Comparison of ENCODE assay signal across 20 cellular contexts in the genomic region with DNA sequence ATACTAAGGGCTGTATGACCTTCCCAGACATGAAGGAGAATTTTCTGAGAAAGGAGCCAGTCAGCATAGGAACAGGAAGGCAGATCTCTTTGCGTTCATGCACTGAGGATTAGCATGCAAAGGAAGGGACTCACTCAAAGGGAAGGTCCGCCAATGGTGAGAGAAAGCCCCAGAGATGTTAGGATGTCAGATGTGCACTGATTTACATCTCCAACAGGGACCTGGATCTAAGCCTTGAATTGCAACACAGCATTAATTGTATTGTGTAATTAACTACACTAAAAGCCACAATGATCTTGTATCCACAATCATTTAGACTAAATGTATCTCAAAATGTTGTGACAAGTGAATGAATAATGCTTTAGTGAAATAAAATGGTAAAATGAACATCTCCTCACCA. TPM values are rescaled to one million over a fixed set of nuclear protein-coding genes. Genes with fewer than 3 reads are reported as not detected.
DNase-seq lines count a peak whose midpoint lies in the region; ATAC-seq, FAIRE-seq and TF ChIP-seq lines count a peak whose summit lies in the region.
"Had no signal": no experiment of that assay in that cellular context is flagged by ENCODE, and none has a peak within 500 bp of the region (broad histone marks: within the 10 kb centered on the region; RNA-seq: fewer than 3 reads in every experiment).

No MANE protein-coding gene starts in this region.

- no peak overlapping the region for H2AFZ ChIP-seq in mammary epithelial cell (ENCODE audit: low read depth, low read length)
- no peak overlapping the region for H2AFZ ChIP-seq in keratinocyte (ENCODE audit: control insufficient read depth, low read length)
- H2AFZ ChIP-seq: GM23248 had no signal

- H3K4me1 ChIP-seq in breast epithelium = no peaks in the 10 kb centered on the region
- H3K4me1 ChIP-seq in mammary epithelial cell (ENCODE audit: insufficient read depth, low read length) = peaks cover 42% of the 10 kb centered on the region
- H3K4me1 ChIP-seq in keratinocyte (ENCODE audit: control insufficient read depth, extremely low read depth, insufficient read depth, low read length) = peaks cover 37% of the 10 kb centered on the region
- H3K4me1 ChIP-seq: Caco-2 had no signal

- ATAC-seq in GM21447 (IDR thresholded peaks at IDR 0.05; ENCODE audit: unreplicated experiment) (no peak), HG03565 (IDR thresholded peaks at IDR 0.05; ENCODE audit: unreplicated experiment) (no peak)
- ATAC-seq: CD8-positive, alpha-beta T cell; GM12878 had no signal

- peak overlapping the region; percentile 95 for H3K4me3 Mint-ChIP-seq in MCF 10A (ENCODE audit: unreplicated experiment)
- H3K4me3 Mint-ChIP-seq: CD14-positive monocyte; CD8-positive, alpha-beta T cell had no signal

- in situ Hi-C loops in mammary epithelial cell (cut with MboI; ENCODE audit: low sequenced_read_pairs in 2 of 2) = no loop called here

- intact Hi-C loops in MCF 10A (cut with micrococcal nuclease) (no loop called here), breast epithelium (cut with DNase I; ENCODE audit: low total_unique reads) (no loop called here), mammary epithelial cell (cut with micrococcal nuclease) (loop anchor here (5.0 kb wide), 1 partner anchor 464 kb away; no protein-coding TSS in a partner anchor)

- dilution Hi-C loops in mammary epithelial cell (cut with HindIII; ENCODE audit: low sequenced_read_pairs) (no loop called here), keratinocyte (cut with MboI; ENCODE audit: extremely low pct_ligation_motif_present, low sequenced_read_pairs) (no loop called here)

- TF ChIP-seq CTCF in MCF 10A (IDR thresholded peaks at IDR 0.05; ENCODE audit: unreplicated experiment) (no peak), breast epithelium (IDR thresholded peaks at IDR 0.05) (no peak), mammary epithelial cell (conservative IDR thresholded peaks at IDR 0.05 in 1 of 2, IDR thresholded peaks at IDR 0.05 in 1 of 2; ENCODE audit: extremely low read depth in 1 of 2, insufficient read depth in 1 of 2, low read depth in 1 of 2, low read length in 2 of 2) (no peak), keratinocyte (optimal IDR thresholded peaks at IDR 0.05 in 1 of 3, IDR thresholded peaks at IDR 0.05 in 1 of 3, conservative IDR thresholded peaks at IDR 0.05 in 1 of 3; ENCODE audit: extremely low read depth in 1 of 3, insufficient read depth in 2 of 3, low read length in 3 of 3) (no peak)

- DNase-seq in MCF 10A (ENCODE audit: unreplicated experiment) (peak; percentile 40), breast epithelium (ENCODE audit: low spot score in 2 of 2) (no peak), mammary epithelial cell (no peak), keratinocyte (ENCODE audit: low read depth, low spot score) (no peak), NCI-H2171 treated with DMSO at 0.1 percent for 48 hours (lab: John Stamatoyannopoulos, UW) (no peak)
- DNase-seq: Caco-2; CD8-positive, alpha-beta T cell; DMS 273 treated with DMSO at 0.1 percent for 48 hours; DMS79; GM23248; H7 had no signal

- no peak overlapping the region for H3K27ac Mint-ChIP-seq in MCF 10A (ENCODE audit: low read depth, unreplicated experiment)
- H3K27ac Mint-ChIP-seq: CD14-positive monocyte; CD8-positive, alpha-beta T cell had no signal

- H3K27me3 ChIP-seq in breast epithelium (no peaks in the 10 kb centered on the region), mammary epithelial cell (ENCODE audit: insufficient read depth, low read length) (no peaks in the 10 kb centered on the region), keratinocyte (ENCODE audit: control insufficient read depth, extremely low read depth, insufficient read depth, low read length) (no peaks in the 10 kb centered on the region)

- no peaks in the 10 kb centered on the region for H3K36me3 ChIP-seq in breast epithelium
- peaks cover 41% of the 10 kb centered on the region for H3K36me3 ChIP-seq in mammary epithelial cell (ENCODE audit: insufficient read depth, low read length)
- peaks cover 27 to 72% of the 10 kb centered on the region in 2 experiments for H3K36me3 ChIP-seq in keratinocyte (ENCODE audit: control insufficient read depth in 2 of 2, extremely low read depth in 1 of 2, insufficient read depth in 2 of 2, low read length in 2 of 2)

- FAIRE-seq in keratinocyte (lab: Jason Lieb, UNC) = peak; percentile 59
- FAIRE-seq: GM12878, GM18507, HTR-8/SVneo had no signal

- H3K9ac ChIP-seq in mammary epithelial cell (ENCODE audit: insufficient read depth, low read length) (peak overlapping the region; percentile 100), keratinocyte (ENCODE audit: control insufficient read depth, extremely low read depth, insufficient read depth, low read length) (peak overlapping the region; percentile 100)
- H3K9ac ChIP-seq: GM23248 had no signal

- H3K27ac ChIP-seq in breast epithelium = no peak overlapping the region
- H3K27ac ChIP-seq in mammary epithelial cell (ENCODE audit: insufficient read depth, low read depth, low read length) = peak overlapping the region; percentile 100
- H3K27ac ChIP-seq in keratinocyte (ENCODE audit: control insufficient read depth, insufficient read depth, low read length) = peak overlapping the region; percentile 100
- H3K27ac ChIP-seq: 22Rv1, GM23248 had no signal

- POLR2A ChIA-PET in MCF 10A (lab: Yijun Ruan, JAX) = interaction anchor here (0.9 to 14.1 kb wide), 11 partner anchors 8 to 116 kb away, joined by 3 to 863 read pairs (median 23); a partner anchor contains a TSS

- no TSS peak for BruUV-seq in MCF 10A (replicated peaks; lab: Mats Ljungman, UMichigan)
- BruUV-seq in mammary epithelial cell (replicated peaks; lab: Mats Ljungman, UMichigan) = no TSS peak

- no peaks in the 10 kb centered on the region for H3K27me3 Mint-ChIP-seq in MCF 10A (ENCODE audit: insufficient read depth, unreplicated experiment)

- H3K9me1 ChIP-seq in keratinocyte (ENCODE audit: control insufficient read depth, extremely low read depth, insufficient read depth, low read length) = peaks cover 2% of the 10 kb centered on the region

- H3K4me3 ChIP-seq in breast epithelium (peak overlapping the region in 1 of 3 donors; percentile 25), mammary epithelial cell (replicated peaks in 1 of 3; ENCODE audit: insufficient read depth in 1 of 3, low read depth in 2 of 3, low read length in 3 of 3) (peak overlapping the region; percentile 82 to 98 (median 94)), keratinocyte (ENCODE audit: control insufficient read depth in 2 of 3, extremely low read depth in 1 of 3, insufficient read depth in 2 of 3, low read depth in 1 of 3, low read length in 3 of 3) (peak overlapping the region; percentile 79 to 98 (median 96))
- H3K4me3 ChIP-seq: GM12878, GM23248 had no signal

- peaks cover 72% of the 10 kb centered on the region for H3K36me3 Mint-ChIP-seq in MCF 10A (ENCODE audit: insufficient read depth, unreplicated experiment)
- H3K36me3 Mint-ChIP-seq: CD14-positive monocyte; CD8-positive, alpha-beta T cell had no signal

- TF ChIP-seq POLR2A in breast epithelium (IDR thresholded peaks at IDR 0.05) = no peak

- H3K4me1 Mint-ChIP-seq in MCF 10A (ENCODE audit: insufficient read depth, unreplicated experiment) = peaks cover 34% of the 10 kb centered on the region

- H4K20me1 ChIP-seq in mammary epithelial cell (ENCODE audit: insufficient read depth, low read length) (peaks cover 23% of the 10 kb centered on the region), keratinocyte (ENCODE audit: control insufficient read depth, extremely low read depth, insufficient read depth, low read length) (peaks cover 51% of the 10 kb centered on the region)

- WGBS in mammary epithelial cell (ENCODE audit: low coverage, missing lambda C conversion rate) = 80% methylated on average over 2 of the region's 2 CpGs

- H3K79me2 ChIP-seq in mammary epithelial cell (ENCODE audit: insufficient read depth, low read length) (peaks cover 93% of the 10 kb centered on the region), keratinocyte (ENCODE audit: control insufficient read depth, insufficient read depth, low read length) (peaks cover 91% of the 10 kb centered on the region)

- no peaks in the 10 kb centered on the region for H3K9me3 ChIP-seq in breast epithelium
- H3K9me3 ChIP-seq in mammary epithelial cell (replicated peaks; ENCODE audit: insufficient read depth, low read length) = no peaks in the 10 kb centered on the region
- H3K9me3 ChIP-seq in keratinocyte (ENCODE audit: control insufficient read depth, low read depth, low read length) = no peaks in the 10 kb centered on the region
- H3K9me3 ChIP-seq: Caco-2 had no signal

- H3K9me3 Mint-ChIP-seq in MCF 10A (ENCODE audit: unreplicated experiment) = no peaks in the 10 kb centered on the region
- H3K9me3 Mint-ChIP-seq: CD8-positive, alpha-beta T cell had no signal

- CTCF ChIA-PET in MCF 10A (lab: Yijun Ruan, JAX) = interaction anchor here (1.0 kb wide), 1 partner anchor 261 kb away, joined by 3 read pairs; no protein-coding TSS in a partner anchor
- CTCF ChIA-PET in mammary epithelial cell (lab: Charles Lee; ENCODE audit: low non-redundant PET) = no interaction called here

- H3K4me2 ChIP-seq in mammary epithelial cell (ENCODE audit: insufficient read depth, low read depth, low read length) = peak overlapping the region; percentile 67
- H3K4me2 ChIP-seq in keratinocyte (ENCODE audit: control insufficient read depth, extremely low read depth, insufficient read depth, low read depth, low read length) = peak overlapping the region; percentile 79

RNA-seq across cellular contexts. Expression of a gene that starts 4.1 kb away (rescaled TPM):
- 254 and 330 TPM in 2 replicates for total RNA-seq in MCF 10A (2022)
- 10 to 100 TPM in 2 of 3 donors, not detected in 1; 12.6 to 17.4 TPM for total RNA-seq in breast epithelium
- total RNA-seq in mammary epithelial cell = 100 to 1,000 TPM; 428 to 490 TPM
- polyA plus RNA-seq in mammary epithelial cell = 525 TPM
- 393 TPM for polyA minus RNA-seq in mammary epithelial cell
- polyA plus RNA-seq in keratinocyte = 473 to 1,046 TPM (median 833 TPM) in 3 replicates
- 893 TPM for polyA plus RNA-seq in keratinocyte (2011; ENCODE audit: low read depth)
- 409 and 854 TPM in 2 replicates for polyA plus RNA-seq in keratinocyte (2011; cell fraction: cytosol; rRNA removed)
- 649 and 704 TPM in 2 replicates for polyA plus RNA-seq in keratinocyte (2011; cell fraction: nucleus; rRNA removed)
- 411 and 634 TPM in 2 replicates for polyA plus RNA-seq in keratinocyte (2012; ENCODE audit: low replicate concordance)
- polyA minus RNA-seq in keratinocyte = 161 to 710 TPM (median 697 TPM) in 3 replicates
- 416 TPM for polyA minus RNA-seq in keratinocyte (2011; cell fraction: cytosol; rRNA and poly(A)+ RNA removed)
- polyA minus RNA-seq in keratinocyte (2011; cell fraction: nucleus; rRNA and poly(A)+ RNA removed) = 521 and 945 TPM in 2 replicates
- total RNA-seq: Caco-2; CD8-positive, alpha-beta T cell; G401; GM12878; GM23248 had no signal
- polyA plus RNA-seq: BJ, CD14-positive monocyte, GM23248 had no signal

RNA-seq across cellular contexts. Expression of a gene that starts 58.6 kb away (rescaled TPM):
- 67.8 and 89.8 TPM in 2 replicates for total RNA-seq in MCF 10A (2022)
- total RNA-seq in breast epithelium = 10 to 100 TPM; 34.1 to 61.5 (median 35.7) TPM
- 10 to 100 TPM; 60.8 to 94.4 TPM for total RNA-seq in mammary epithelial cell
- 31.0 TPM for polyA plus RNA-seq in mammary epithelial cell
- polyA minus RNA-seq in mammary epithelial cell = 30.0 TPM
- polyA plus RNA-seq in keratinocyte = 45.7 to 65.3 TPM (median 54.9 TPM) in 3 replicates
- 311 TPM for polyA plus RNA-seq in keratinocyte (2011; ENCODE audit: low read depth)
- polyA plus RNA-seq in keratinocyte (2011; cell fraction: cytosol; rRNA removed) = 39.0 and 67.0 TPM in 2 replicates
- polyA plus RNA-seq in keratinocyte (2011; cell fraction: nucleus; rRNA removed) = 43.0 and 57.6 TPM in 2 replicates
- 52.6 and 69.5 TPM in 2 replicates for polyA plus RNA-seq in keratinocyte (2012; ENCODE audit: low replicate concordance)
- polyA minus RNA-seq in keratinocyte = 24.1 to 38.5 TPM (median 36.9 TPM) in 3 replicates
- polyA minus RNA-seq in keratinocyte (2011; cell fraction: cytosol; rRNA and poly(A)+ RNA removed) = 78.7 TPM
- 47.6 and 68.5 TPM in 2 replicates for polyA minus RNA-seq in keratinocyte (2011; cell fraction: nucleus; rRNA and poly(A)+ RNA removed)

Comparison
In these comparisons a context has a peak if more than half of its experiments do, and no peak if none do; other contexts are left out.
1. H3K27ac ChIP-seq: peak in mammary epithelial cell (single experiment) and keratinocyte (single experiment); none in breast epithelium (0 of 2).
2. RNA of a gene that starts 4.1 kb away (total RNA-seq): 428 to 490 TPM in mammary epithelial cell and 254 to 330 TPM in MCF 10A; 12.6 to 17.4 TPM in breast epithelium; every median in the first group is over 10 times any median in the second.